16 cellular contexts compared by ENCODE assay signal in the genomic region with DNA sequence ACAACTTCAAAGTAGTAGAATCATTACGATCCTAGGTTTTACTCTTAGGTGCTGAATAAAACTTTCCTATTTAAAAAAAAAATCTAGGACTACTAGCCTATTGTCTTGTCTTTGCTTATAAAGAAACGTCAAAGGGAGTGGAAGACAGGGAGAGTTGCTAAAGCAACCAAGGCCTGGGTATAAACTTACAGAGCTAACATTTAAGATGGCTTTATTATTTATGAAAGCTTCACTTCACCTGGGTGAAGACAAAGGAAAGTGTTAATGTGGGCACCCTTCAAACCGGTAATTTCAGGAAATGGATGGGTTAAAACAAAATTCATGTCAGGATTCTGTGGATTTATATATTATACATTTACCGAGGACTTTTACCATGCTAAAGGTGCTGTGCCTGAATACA. TPM values are rescaled to one million over a fixed set of nuclear protein-coding genes. Genes with fewer than 3 reads are reported as not detected.
DNase-seq lines count a peak whose midpoint lies in the region; ATAC-seq, FAIRE-seq and TF ChIP-seq lines count a peak whose summit lies in the region.
"Had no signal": no experiment of that assay in that cellular context is flagged by ENCODE, and none has a peak within 500 bp of the region (broad histone marks: within the 10 kb centered on the region; RNA-seq: fewer than 3 reads in every experiment).

No MANE protein-coding gene starts in this region.

- no peak overlapping the region for H3K27ac ChIP-seq in HUES6 (ENCODE audit: low read depth, low read length)
- H3K27ac ChIP-seq in K562 (ENCODE audit: extremely low read depth, low read depth, low read length) = peak overlapping the region; percentile 79
- peak overlapping the region; percentile 98 for H3K27ac ChIP-seq in mesodermal cell (ENCODE audit: low read depth, low read length, severe bottlenecking)
- H3K27ac ChIP-seq: body of pancreas, SJCRH30 had no signal

- TF ChIP-seq CTCF in AG04449 (IDR thresholded peaks at IDR 0.05; ENCODE audit: insufficient read depth, low read length, missing control alignments) (no peak), K562 (IDR thresholded peaks at IDR 0.05 in 2 of 3, conservative IDR thresholded peaks at IDR 0.05 in 1 of 3; ENCODE audit: insufficient read depth in 2 of 3, low read depth in 1 of 3, low read length in 3 of 3) (no peak)

- ATAC-seq in K562 = no peak
- ATAC-seq in GM18502 (IDR thresholded peaks at IDR 0.05; ENCODE audit: poor library complexity, unreplicated experiment) = no peak
- ATAC-seq: body of pancreas; CD8-positive, alpha-beta T cell had no signal

- BruUV-seq in K562 (replicated peaks; lab: Mats Ljungman, UMichigan) = no TSS peak

- intact Hi-C loops in K562 (cut with micrococcal nuclease) = no loop called here

- CTCF ChIA-PET in AG04449 (lab: Yijun Ruan, JAX) = interaction anchor here (2.0 kb wide), 1 partner anchor 117 kb away, joined by 6 read pairs; a partner anchor contains a TSS
- CTCF ChIA-PET in K562 (lab: Yijun Ruan, JAX; ENCODE audit: low intra/inter-chr PET ratio) = no interaction called here

- TF ChIP-seq EP300 in K562 (IDR thresholded peaks at IDR 0.05; ENCODE audit: low read length) = no peak

- H3K9me1 ChIP-seq in K562 (ENCODE audit: control insufficient read depth, insufficient read depth, low read length) = no peaks in the 10 kb centered on the region

- H3K9ac ChIP-seq in HUES6 (ENCODE audit: low read length) (no peak overlapping the region), K562 (ENCODE audit: insufficient read depth in 1 of 2, low read depth in 2 of 2, low read length in 2 of 2) (peak overlapping the region in 1 of 2 experiments; percentile 61; a peak in 2 of 4 replicates)

- H3K4me2 ChIP-seq in K562 (ENCODE audit: insufficient read depth, low read length) = peak overlapping the region; percentile 90

- H3K27me3 ChIP-seq in HUES6 (ENCODE audit: control insufficient read depth, insufficient read depth, low read length) (peaks cover 13% of the 10 kb centered on the region; the same call in 1 of the 2 replicates), K562 (ENCODE audit: control insufficient read depth in 2 of 2, insufficient read depth in 2 of 2, low read length in 2 of 2) (no peaks in the 10 kb centered on the region)
- H3K27me3 ChIP-seq: body of pancreas, SJCRH30 had no signal

- TF ChIP-seq POLR2A in K562 (conservative IDR thresholded peaks at IDR 0.05) = no peak

- no peaks in the 10 kb centered on the region for H3K36me3 ChIP-seq in HUES6 (ENCODE audit: control insufficient read depth, insufficient read depth, low read length)
- H3K36me3 ChIP-seq in K562 (ENCODE audit: control insufficient read depth, insufficient read depth, low read length) = no peaks in the 10 kb centered on the region
- H3K36me3 ChIP-seq in mesodermal cell (ENCODE audit: control insufficient read depth, insufficient read depth, low read length) = no peaks in the 10 kb centered on the region
- H3K36me3 ChIP-seq: SJCRH30 had no signal

- no peak for TF ChIP-seq RAD21 in K562 (CRISPR knock-in tag; conservative IDR thresholded peaks at IDR 0.05 in 1 of 2, IDR thresholded peaks at IDR 0.05 in 1 of 2)

- H2AFZ ChIP-seq in K562 (ENCODE audit: low read depth, low read length) = no peak overlapping the region

- no peaks in the 10 kb centered on the region for H4K20me1 ChIP-seq in K562 (replicated peaks; ENCODE audit: control insufficient read depth, insufficient read depth, low read length)

- no peak for FAIRE-seq in K562 (lab: Jason Lieb, UNC)
- FAIRE-seq: GM12892 had no signal

- POLR2A ChIA-PET in AG04449 (lab: Yijun Ruan, JAX) (no interaction called here), K562 (lab: Yijun Ruan, JAX) (interaction anchor here (0.7 to 1.5 kb wide), 5 partner anchors 10 to 62 kb away, joined by 3 to 5 read pairs (median 4); no protein-coding TSS in a partner anchor)

- DNase-seq in AG04449 (ENCODE audit: low read depth, low spot score) (no peak), K562 (ENCODE audit: extremely low read depth in 1 of 4, low spot score in 3 of 4) (no peak), retina (no peak), GM19240 (ENCODE audit: insufficient read length, low spot score) (no peak), NCI-H187 treated with DMSO at 0.1 percent for 48 hours (lab: John Stamatoyannopoulos, UW) (no peak)
- DNase-seq: body of pancreas; CD8-positive, alpha-beta T cell; glutamatergic neuron; midbrain; NCI-H2081 treated with DMSO at 0.1 percent for 48 hours; SJCRH30; substantia nigra had no signal

- H3K4me3 ChIP-seq in AG04449 (ENCODE audit: low read depth, low read length) = peak overlapping the region; percentile 89
- peak overlapping the region; percentile 72; the same call in 1 of the 2 replicates for H3K4me3 ChIP-seq in HUES6 (ENCODE audit: low read depth, low read length)
- peak overlapping the region; percentile 74 for H3K4me3 ChIP-seq in K562
- H3K4me3 ChIP-seq in mesodermal cell (ENCODE audit: extremely low read depth, insufficient read depth, low read length, poor library complexity, severe bottlenecking) = peak overlapping the region; percentile 62
- H3K4me3 ChIP-seq: body of pancreas had no signal

- 4% methylated on average over 4 of the region's 4 CpGs for WGBS in K562 (ENCODE audit: insufficient coverage, low coverage, missing lambda C conversion rate)
- WGBS in mesodermal cell (ENCODE audit: insufficient coverage in 2 of 2), 2 experiments = 57 to 80% methylated on average over 1 to 2 of the region's 4 CpGs

- H3K9me3 ChIP-seq in HUES6 (ENCODE audit: control insufficient read depth, insufficient read depth, low read depth, low read length) = no peaks in the 10 kb centered on the region
- no peaks in the 10 kb centered on the region for H3K9me3 ChIP-seq in K562 (replicated peaks; ENCODE audit: control insufficient read depth, insufficient read depth, low read depth, low read length)
- H3K9me3 ChIP-seq in mesodermal cell (ENCODE audit: control insufficient read depth, low read length) = no peaks in the 10 kb centered on the region
- H3K9me3 ChIP-seq: body of pancreas, SJCRH30 had no signal

- in situ Hi-C loops in K562 (cut with MboI) = no loop called here

- H3K79me2 ChIP-seq in K562 (ENCODE audit: control insufficient read depth, insufficient read depth, low read length) = peaks cover 68% of the 10 kb centered on the region

- H3K4me1 ChIP-seq in HUES6 (ENCODE audit: control insufficient read depth, insufficient read depth, low read length) = peaks cover 36% of the 10 kb centered on the region
- peaks cover 11 to 24% of the 10 kb centered on the region in 2 experiments; a peak in 4 of 5 replicates for H3K4me1 ChIP-seq in K562 (replicated peaks in 1 of 2; ENCODE audit: control insufficient read depth in 2 of 2, insufficient read depth in 2 of 2, low read length in 2 of 2)
- peaks cover 9% of the 10 kb centered on the region for H3K4me1 ChIP-seq in mesodermal cell (ENCODE audit: control insufficient read depth, insufficient read depth, low read length, poor library complexity, severe bottlenecking)

TF ChIP-seq in K562, 482 proteins besides CTCF, POLR2A, EP300 and RAD21 (continues in another document):
- TF ChIP-seq POLR2H (tag; IDR thresholded peaks at IDR 0.05; ENCODE audit: low read depth) (0 out of 2 replicates have a peak, but pooled peaks have one; percentile 8), RFX1 (IDR thresholded peaks at IDR 0.05) (peak; percentile 56), STAG1 (CRISPR knock-in tag; IDR thresholded peaks at IDR 0.05; ENCODE audit: borderline replicate concordance) (no peak), TAF15 (IDR thresholded peaks at IDR 0.05; ENCODE audit: low read depth, low read length) (no peak)
- TF ChIP-seq, protein P1, sequence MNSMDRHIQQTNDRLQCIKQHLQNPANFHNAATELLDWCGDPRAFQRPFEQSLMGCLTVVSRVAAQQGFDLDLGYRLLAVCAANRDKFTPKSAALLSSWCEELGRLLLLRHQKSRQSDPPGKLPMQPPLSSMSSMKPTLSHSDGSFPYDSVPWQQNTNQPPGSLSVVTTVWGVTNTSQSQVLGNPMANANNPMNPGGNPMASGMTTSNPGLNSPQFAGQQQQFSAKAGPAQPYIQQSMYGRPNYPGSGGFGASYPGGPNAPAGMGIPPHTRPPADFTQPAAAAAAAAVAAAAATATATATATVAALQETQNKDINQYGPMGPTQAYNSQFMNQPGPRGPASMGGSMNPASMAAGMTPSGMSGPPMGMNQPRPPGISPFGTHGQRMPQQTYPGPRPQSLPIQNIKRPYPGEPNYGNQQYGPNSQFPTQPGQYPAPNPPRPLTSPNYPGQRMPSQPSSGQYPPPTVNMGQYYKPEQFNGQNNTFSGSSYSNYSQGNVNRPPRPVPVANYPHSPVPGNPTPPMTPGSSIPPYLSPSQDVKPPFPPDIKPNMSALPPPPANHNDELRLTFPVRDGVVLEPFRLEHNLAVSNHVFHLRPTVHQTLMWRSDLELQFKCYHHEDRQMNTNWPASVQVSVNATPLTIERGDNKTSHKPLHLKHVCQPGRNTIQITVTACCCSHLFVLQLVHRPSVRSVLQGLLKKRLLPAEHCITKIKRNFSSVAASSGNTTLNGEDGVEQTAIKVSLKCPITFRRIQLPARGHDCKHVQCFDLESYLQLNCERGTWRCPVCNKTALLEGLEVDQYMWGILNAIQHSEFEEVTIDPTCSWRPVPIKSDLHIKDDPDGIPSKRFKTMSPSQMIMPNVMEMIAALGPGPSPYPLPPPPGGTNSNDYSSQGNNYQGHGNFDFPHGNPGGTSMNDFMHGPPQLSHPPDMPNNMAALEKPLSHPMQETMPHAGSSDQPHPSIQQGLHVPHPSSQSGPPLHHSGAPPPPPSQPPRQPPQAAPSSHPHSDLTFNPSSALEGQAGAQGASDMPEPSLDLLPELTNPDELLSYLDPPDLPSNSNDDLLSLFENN (IDR thresholded peaks at IDR 0.05; ENCODE audit: low read depth in 2 of 2, low read length in 2 of 2) = no peak

RNA-seq across cellular contexts. Expression of a gene that starts 2.5 kb away (rescaled TPM):
- 14.7 and 22.3 TPM in 2 replicates for total RNA-seq in K562 (2011; cell fraction: chromatin; rRNA removed; ENCODE audit: low replicate concordance)
- total RNA-seq in K562 (2011; cell fraction: nucleolus; rRNA removed) = 15.7 and 17.9 TPM in 2 replicates
- 15.3 and 18.4 TPM in 2 replicates for total RNA-seq in K562 (2011; cell fraction: nucleoplasm; rRNA removed)
- total RNA-seq in K562 (2014; rRNA removed) = 27.7 and 37.2 TPM in 2 replicates
- 19.6 and 20.2 TPM in 2 replicates for total RNA-seq in K562 (2014; rRNA removed; fragmentation: Illumina TruSeq; extraction: Trizol)
- total RNA-seq in K562 (2015; rRNA removed; fragmentation: Illumina TruSeq; extraction: Trizol) = 23.6 and 26.9 TPM in 2 replicates
- total RNA-seq in K562 (2021) = 24.8 and 25.3 TPM in 2 replicates
- 21.4 and 36.7 TPM in 2 replicates for polyA plus RNA-seq in K562 (2011; rRNA removed)
- 26.9 and 54.6 TPM in 2 replicates for polyA plus RNA-seq in K562 (2011; cell fraction: cytosol; rRNA removed)
- 11.2 and 17.7 TPM in 2 replicates for polyA plus RNA-seq in K562 (2011; cell fraction: nucleus; rRNA removed)
- 21.4 and 25.4 TPM in 2 replicates for polyA plus RNA-seq in K562 (2012)
- 36.2 and 43.1 TPM in 2 replicates for polyA plus RNA-seq in K562 (2014; fragmentation: Illumina TruSeq; extraction: Trizol)
- 10 to 100 TPM; 64.0 to 74.0 TPM for polyA plus RNA-seq in K562 (2014; fragmentation: Nextera tagmentation; extraction: Ambion mirVana)
- 31.8 and 38.0 TPM in 2 replicates for polyA plus RNA-seq in K562 (2014; rRNA removed)
- polyA minus RNA-seq in K562 (2011; rRNA and poly(A)+ RNA removed) = 12.8 and 26.0 TPM in 2 replicates
- polyA minus RNA-seq in K562 (2011; cell fraction: cytosol; rRNA and poly(A)+ RNA removed) = 8.5 and 12.9 TPM in 2 replicates
- polyA minus RNA-seq in K562 (2011; cell fraction: nucleus; rRNA and poly(A)+ RNA removed) = 4.0 and 4.1 TPM in 2 replicates
- 31.1 TPM for polyA plus RNA-seq in mesodermal cell (2013, experiment 1 of 2)
- 23.1 TPM for polyA plus RNA-seq in mesodermal cell (2013, experiment 2 of 2)
